16 cellular contexts compared by ENCODE assay signal in the genomic region with DNA sequence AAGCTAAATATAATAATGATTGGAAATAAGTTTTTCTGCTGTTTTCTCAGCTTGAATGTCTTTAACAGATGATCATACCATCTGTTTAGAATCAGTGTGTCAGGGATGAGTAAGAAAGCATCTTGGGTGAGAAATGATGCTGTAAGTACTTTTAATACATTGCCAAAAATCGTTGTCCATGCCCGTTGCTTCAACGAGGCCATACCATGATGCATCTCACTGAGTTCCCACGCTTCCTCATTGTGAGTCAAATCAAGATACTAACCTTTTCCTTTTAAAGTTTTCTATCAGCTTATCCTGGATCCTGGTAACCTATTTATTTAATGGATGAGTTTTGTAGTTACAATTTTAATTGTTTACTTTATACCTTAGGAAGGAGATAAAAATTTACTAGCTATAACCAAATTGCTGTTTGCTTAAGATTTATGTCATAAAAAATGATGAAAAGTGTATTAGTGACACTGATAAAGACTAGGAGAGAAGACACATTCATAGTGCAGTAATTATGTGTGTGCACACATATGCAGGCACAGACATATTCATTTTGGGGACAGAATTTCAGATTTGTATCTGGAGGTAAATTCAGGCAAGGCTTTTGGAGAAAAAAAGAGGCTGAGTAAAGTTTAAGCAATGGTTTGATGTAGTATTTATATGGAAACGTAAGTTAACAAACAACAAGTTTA.
DNase-seq lines count a peak whose midpoint lies in the region; ATAC-seq, FAIRE-seq and TF ChIP-seq lines count a peak whose summit lies in the region.
"Had no signal": no experiment of that assay in that cellular context is flagged by ENCODE, and none has a peak within 500 bp of the region (broad histone marks: within the 10 kb centered on the region; RNA-seq: fewer than 3 reads in every experiment).

No MANE protein-coding gene starts in this region.

- peaks cover 3% of the 10 kb centered on the region for H3K9me3 Mint-ChIP-seq in Calu3 (ENCODE audit: low read depth, unreplicated experiment)

- H3K27ac Mint-ChIP-seq in Calu3 (ENCODE audit: unreplicated experiment): no peak overlapping the region
- H3K27ac Mint-ChIP-seq: activated naive CD8-positive, alpha-beta T cell treated with anti-CD3 and anti-CD28 coated beads, Interleukin-2, amount 50 U/mL, for 24 hours had no signal

- H3K36me3 ChIP-seq in PC-3 (ENCODE audit: low read depth, low read length): no peaks in the 10 kb centered on the region
- no peaks in the 10 kb centered on the region for H3K36me3 ChIP-seq in fibroblast of lung (ENCODE audit: control insufficient read depth, insufficient read depth, low read length)
- no peaks in the 10 kb centered on the region for H3K36me3 ChIP-seq in small intestine (ENCODE audit: control insufficient read depth in 2 of 2, insufficient read depth in 2 of 2, low read length in 2 of 2)

- no peak overlapping the region for H2AFZ ChIP-seq in PC-3 (ENCODE audit: low read length)
- no peak overlapping the region for H2AFZ ChIP-seq in fibroblast of lung (ENCODE audit: low read length)

- ATAC-seq in PC-3 (peak; percentile 82), Right ventricle myocardium superior (ENCODE audit: poor library complexity) (no peak)
- ATAC-seq: activated naive CD8-positive, alpha-beta T cell treated with anti-CD3 and anti-CD28 coated beads, Interleukin-2, amount 50 U/mL, for 24 hours; left cardiac atrium had no signal

- no peak for TF ChIP-seq CTCF in PC-3 (conservative IDR thresholded peaks at IDR 0.05; ENCODE audit: low read depth, low read length)
- TF ChIP-seq CTCF in fibroblast of lung (conservative IDR thresholded peaks at IDR 0.05 in 1 of 2, IDR thresholded peaks at IDR 0.05 in 1 of 2; ENCODE audit: low read depth in 1 of 2, low read length in 2 of 2): no peak
- no peak for TF ChIP-seq CTCF in Calu3 (IDR thresholded peaks at IDR 0.05; ENCODE audit: unreplicated experiment)

- H3F3A ChIP-seq in PC-3 (ENCODE audit: low read length, unreplicated experiment): peaks cover 7% of the 10 kb centered on the region

- POLR2A ChIA-PET in PC-3 (lab: Charles Lee; ENCODE audit: unreplicated experiment): interaction anchor here (0.6 kb wide), 1 partner anchor 66 kb away, joined by 3 read pairs; no protein-coding TSS in a partner anchor

- peaks cover 9% of the 10 kb centered on the region; the same call in 1 of the 2 replicates for H3K79me2 ChIP-seq in PC-3 (ENCODE audit: low read length)
- no peaks in the 10 kb centered on the region for H3K79me2 ChIP-seq in fibroblast of lung (ENCODE audit: control insufficient read depth, insufficient read depth, low read length)

- peaks cover 41% of the 10 kb centered on the region for H3K4me1 ChIP-seq in PC-3 (ENCODE audit: insufficient read depth, low read length)
- peaks cover 23% of the 10 kb centered on the region for H3K4me1 ChIP-seq in fibroblast of lung (ENCODE audit: control insufficient read depth, extremely low read depth, insufficient read depth, low read length)
- peaks cover 0 to 5% of the 10 kb centered on the region in 2 donors for H3K4me1 ChIP-seq in small intestine (ENCODE audit: control insufficient read depth in 2 of 2, insufficient read depth in 1 of 2, low read depth in 1 of 2, low read length in 1 of 2)

- no peaks in the 10 kb centered on the region for H3K27me3 Mint-ChIP-seq in Calu3 (ENCODE audit: unreplicated experiment)
- H3K27me3 Mint-ChIP-seq: activated naive CD8-positive, alpha-beta T cell treated with anti-CD3 and anti-CD28 coated beads, Interleukin-2, amount 50 U/mL, for 24 hours had no signal

- CTCF ChIA-PET in PC-3 (lab: Charles Lee) (no interaction called here), Calu3 (lab: Charles Lee) (no interaction called here)

- no peak overlapping the region for H3K4me3 Mint-ChIP-seq in Calu3 (ENCODE audit: low read depth, unreplicated experiment)
- H3K4me3 Mint-ChIP-seq: activated naive CD8-positive, alpha-beta T cell treated with anti-CD3 and anti-CD28 coated beads, Interleukin-2, amount 50 U/mL, for 24 hours had no signal

- H3K9me3 ChIP-seq in PC-3 (ENCODE audit: low read length) (no peaks in the 10 kb centered on the region), fibroblast of lung (ENCODE audit: control insufficient read depth, insufficient read depth, low read depth, low read length) (no peaks in the 10 kb centered on the region), small intestine (ENCODE audit: control insufficient read depth, low read depth) (no peaks in the 10 kb centered on the region)

- peak overlapping the region; percentile 94 for H3K27ac ChIP-seq in PC-3 (ENCODE audit: low read length)
- H3K27ac ChIP-seq in fibroblast of lung (ENCODE audit: insufficient read depth, low read length): peak overlapping the region; percentile 39
- H3K27ac ChIP-seq in small intestine (ENCODE audit: low read depth in 1 of 2, low read length in 1 of 2): no peak overlapping the region

- no peaks in the 10 kb centered on the region for H3K9me2 ChIP-seq in PC-3 (replicated peaks; ENCODE audit: low read length)

- no peaks in the 10 kb centered on the region for H4K20me1 ChIP-seq in PC-3 (ENCODE audit: low read length)
- no peaks in the 10 kb centered on the region for H4K20me1 ChIP-seq in fibroblast of lung (ENCODE audit: control insufficient read depth, extremely low read depth, insufficient read depth, low read length)

- 59 to 61% (median 61%) methylated on average over 5 of the region's 5 CpGs for WGBS in small intestine, 3 donors

- peak overlapping the region; percentile 78 for H3K4me2 ChIP-seq in PC-3 (ENCODE audit: low read length)
- peak overlapping the region; percentile 15 for H3K4me2 ChIP-seq in fibroblast of lung (ENCODE audit: extremely low read depth, insufficient read depth, low read length)

- H3K27me3 ChIP-seq in PC-3 (ENCODE audit: low read length) (no peaks in the 10 kb centered on the region), fibroblast of lung (ENCODE audit: control insufficient read depth, insufficient read depth, low read length) (no peaks in the 10 kb centered on the region), small intestine (ENCODE audit: control insufficient read depth in 2 of 2, insufficient read depth in 2 of 2, low read length in 2 of 2) (no peaks in the 10 kb centered on the region)

- H3K4me1 Mint-ChIP-seq in Calu3 (ENCODE audit: low read depth, unreplicated experiment): peaks cover 24% of the 10 kb centered on the region

- intact Hi-C loops in PC-3 (cut with micrococcal nuclease): loop anchor here (1.0 to 2.0 kb wide), 4 partner anchors 37 to 73 kb away; no protein-coding TSS in a partner anchor
- intact Hi-C loops in Right ventricle myocardium superior (cut with DNase I): no loop called here
- intact Hi-C loops in Calu3 (cut with micrococcal nuclease; ENCODE audit: unreplicated experiment): no loop called here

- BruUV-seq in PC-3 (replicated peaks; lab: Mats Ljungman, UMichigan) (no TSS peak), Calu3 (replicated peaks; lab: Mats Ljungman, UMichigan) (no TSS peak)

- H3K36me3 Mint-ChIP-seq in Calu3 (ENCODE audit: insufficient read depth, unreplicated experiment): peaks cover 7% of the 10 kb centered on the region

- peak overlapping the region; percentile 14; the same call in 1 of the 2 replicates for H3K4me3 ChIP-seq in PC-3 (ENCODE audit: low read length)
- no peak overlapping the region for H3K4me3 ChIP-seq in fibroblast of lung (replicated peaks in 1 of 4; ENCODE audit: control extremely low read depth in 1 of 4, insufficient read depth in 1 of 4, low read depth in 3 of 4, low read length in 4 of 4)
- no peak overlapping the region for H3K4me3 ChIP-seq in small intestine (ENCODE audit: low read depth in 1 of 2, low read length in 2 of 2)

- peak overlapping the region; percentile 79 for H3K9ac ChIP-seq in PC-3 (ENCODE audit: low read length)
- H3K9ac ChIP-seq in fibroblast of lung (ENCODE audit: insufficient read depth, low read length): no peak overlapping the region

- FAIRE-seq in small intestine (lab: Jason Lieb, UNC): no peak
- FAIRE-seq: endothelial cell of umbilical vein had no signal

- DNase-seq in GM04503 (ENCODE audit: low read depth): peak; percentile 62
- DNase-seq in PC-3: peak; percentile 94
- peak; percentile 38 to 57 for DNase-seq in fibroblast of lung (ENCODE audit: low read depth in 2 of 2)
- peak; percentile 19 for DNase-seq in small intestine
- no peak for DNase-seq in Right ventricle myocardium superior
- no peak for DNase-seq in stimulated activated naive CD4-positive, alpha-beta T cell (lab: John Stamatoyannopoulos, UW)
- no peak for DNase-seq in Calu3
- no peak for DNase-seq in NCI-H524 treated with DMSO at 0.1 percent for 48 hours (lab: John Stamatoyannopoulos, UW)
- DNase-seq: activated CD4-positive, alpha-beta T cell treated with anti-CD3 and anti-CD28 coated beads, Interleukin-2, amount 50 U/mL, for 1 hour; activated naive CD8-positive, alpha-beta T cell treated with anti-CD3 and anti-CD28 coated beads, Interleukin-2, amount 50 U/mL, for 24 hours; activated T-cell treated with anti-CD3 and anti-CD28 coated beads, Interleukin-2, amount 50 U/mL, for 48 hours; COR-L47; left cardiac atrium; NK-92 treated with Interleukin-12 subunit alpha and Interleukin-12 subunit beta, amount 100 ng/mL, for 24 hours; T1000 had no signal

Comparison
In these comparisons a context has a peak if more than half of its experiments do, and no peak if none do; other contexts are left out.
1. DNase-seq: peak in GM04503 (single experiment), PC-3 (single experiment), fibroblast of lung (2 of 2) and small intestine (single experiment); none in Right ventricle myocardium superior (single experiment), stimulated activated naive CD4-positive, alpha-beta T cell (0 of 6), Calu3 (single experiment) and NCI-H524 treated with DMSO at 0.1 percent for 48 hours (single experiment).
2. H3K27ac ChIP-seq: peak in PC-3 (single experiment) and fibroblast of lung (single experiment); none in small intestine (0 of 2).